29 cellular contexts compared by ENCODE assay signal in the genomic region with DNA sequence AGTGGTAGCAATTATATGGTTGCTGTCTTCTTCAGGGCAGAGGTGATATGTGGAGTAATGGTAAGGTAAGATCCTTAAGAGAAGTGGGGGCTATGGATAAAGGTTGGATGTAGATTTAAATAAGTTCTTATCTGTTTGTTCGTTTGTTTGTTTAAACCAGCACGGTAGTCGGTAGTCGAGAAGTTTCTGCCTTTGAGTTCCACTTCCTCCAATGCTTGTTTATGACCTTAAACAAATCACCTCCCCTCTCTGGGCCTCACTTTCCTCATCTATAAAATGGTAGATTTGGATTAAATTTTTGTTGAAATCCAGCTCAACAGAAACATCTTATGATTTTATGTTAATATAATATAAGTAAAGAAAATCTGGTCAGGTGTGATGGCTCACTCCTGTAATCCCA.
"Had no signal": no experiment of that assay in that cellular context is flagged by ENCODE, and none has a peak within 500 bp of the region (broad histone marks: within the 10 kb centered on the region; RNA-seq: fewer than 3 reads in every experiment).

No MANE protein-coding gene starts in this region.

- ATAC-seq: activated T-cell treated with anti-CD3 and anti-CD28 coated beads, Interleukin-2, amount 50 U/mL, for 72 hours; esophagus mucosa; T-helper 17 cell had no signal

- H3K9me3 Mint-ChIP-seq: activated CD4-positive, alpha-beta memory T cell treated with anti-CD3 and anti-CD28 coated beads, Interleukin-2, amount 10 ng/mL, durations not matched to agents 7 days and 5 days; activated CD4-positive, alpha-beta T cell treated with anti-CD3 and anti-CD28 coated beads, Interleukin-2, amount 10 ng/mL, durations not matched to agents 7 days and 5 days; activated T-cell treated with anti-CD3 and anti-CD28 coated beads, Interleukin-2, amount 50 U/mL, for 24 hours; activated T-cell treated with anti-CD3 and anti-CD28 coated beads, Interleukin-2, amount 50 U/mL, for 72 hours; central memory CD8-positive, alpha-beta T cell; dendritic cell treated with granulocyte-macrophage colony-stimulating factor and Interleukin-4, amounts not matched to agents 40 ng/mL and 50 ng/mL, for 4 days; endodermal cell; T-helper 2 cell treated with Interferon-gamma antibody and Interleukin-4, amounts not matched to agents 5 μg/mL and 100 μg/mL, for 36 hours had no signal

- H3K27ac ChIP-seq: brain microvascular endothelial cell, coronary artery had no signal

- H3K4me3 Mint-ChIP-seq: activated CD4-positive, alpha-beta memory T cell treated with anti-CD3 and anti-CD28 coated beads, Interleukin-2, amount 10 ng/mL, durations not matched to agents 7 days and 5 days; activated CD4-positive, alpha-beta T cell treated with anti-CD3 and anti-CD28 coated beads, Interleukin-2, amount 10 ng/mL, durations not matched to agents 7 days and 5 days; activated naive CD8-positive, alpha-beta T cell; activated T-cell treated with anti-CD3 and anti-CD28 coated beads, Interleukin-2, amount 50 U/mL, for 24 hours; activated T-cell treated with anti-CD3 and anti-CD28 coated beads, Interleukin-2, amount 50 U/mL, for 72 hours; central memory CD8-positive, alpha-beta T cell; dendritic cell treated with granulocyte-macrophage colony-stimulating factor and Interleukin-4, amounts not matched to agents 40 ng/mL and 50 ng/mL, for 4 days; endodermal cell; T-helper 17 cell; T-helper 2 cell treated with Interferon-gamma antibody and Interleukin-4, amounts not matched to agents 5 μg/mL and 100 μg/mL, for 36 hours had no signal

- H3K36me3 ChIP-seq: brain microvascular endothelial cell had no signal

- H3K27me3 ChIP-seq: brain microvascular endothelial cell, dorsolateral prefrontal cortex had no signal

- H3K36me3 Mint-ChIP-seq: activated naive CD8-positive, alpha-beta T cell had no signal

- H3K27me3 Mint-ChIP-seq: activated CD4-positive, alpha-beta memory T cell treated with anti-CD3 and anti-CD28 coated beads, Interleukin-2, amount 10 ng/mL, durations not matched to agents 7 days and 5 days; activated CD4-positive, alpha-beta T cell treated with anti-CD3 and anti-CD28 coated beads, Interleukin-2, amount 10 ng/mL, durations not matched to agents 7 days and 5 days; activated naive CD8-positive, alpha-beta T cell; activated T-cell treated with anti-CD3 and anti-CD28 coated beads, Interleukin-2, amount 50 U/mL, for 24 hours; central memory CD8-positive, alpha-beta T cell had no signal

- H3K27ac Mint-ChIP-seq: activated CD4-positive, alpha-beta memory T cell treated with anti-CD3 and anti-CD28 coated beads, Interleukin-2, amount 10 ng/mL, durations not matched to agents 7 days and 5 days; activated CD4-positive, alpha-beta T cell treated with anti-CD3 and anti-CD28 coated beads, Interleukin-2, amount 10 ng/mL, durations not matched to agents 7 days and 5 days; activated naive CD8-positive, alpha-beta T cell; activated T-cell treated with anti-CD3 and anti-CD28 coated beads, Interleukin-2, amount 50 U/mL, for 24 hours; activated T-cell treated with anti-CD3 and anti-CD28 coated beads, Interleukin-2, amount 50 U/mL, for 72 hours; dendritic cell treated with granulocyte-macrophage colony-stimulating factor and Interleukin-4, amounts not matched to agents 40 ng/mL and 50 ng/mL, for 4 days; endodermal cell; T-helper 17 cell; T-helper 2 cell treated with Interferon-gamma antibody and Interleukin-4, amounts not matched to agents 5 μg/mL and 100 μg/mL, for 36 hours had no signal

- DNase-seq: activated CD4-positive, alpha-beta memory T cell treated with anti-CD3 and anti-CD28 coated beads, Interleukin-2, amount 10 ng/mL, durations not matched to agents 7 days and 5 days; activated CD4-positive, alpha-beta T cell treated with anti-CD3 and anti-CD28 coated beads for 1 hour; activated CD4-positive, alpha-beta T cell treated with anti-CD3 and anti-CD28 coated beads for 4 hours; activated CD4-positive, alpha-beta T cell treated with anti-CD3 and anti-CD28 coated beads, Interleukin-2, amount 10 ng/mL, durations not matched to agents 7 days and 5 days; activated CD4-positive, alpha-beta T cell treated with anti-CD3 and anti-CD28 coated beads, Interleukin-2, amount 50 U/mL, for 4 hours; activated CD8-positive, alpha-beta memory T cell treated with anti-CD3 and anti-CD28 coated beads, Interleukin-2, amount 50 U/mL, for 48 hours; activated gamma-delta T cell; activated naive CD4-positive, alpha-beta T cell; activated naive CD4-positive, alpha-beta T cell treated with anti-CD3 and anti-CD28 coated beads, Interleukin-2, amount 50 U/mL, for 16 hours; activated T-cell treated with anti-CD3 and anti-CD28 coated beads for 4 hours; activated T-cell treated with anti-CD3 and anti-CD28 coated beads, Interleukin-2, amount 50 U/mL, for 24 hours; activated T-cell treated with anti-CD3 and anti-CD28 coated beads, Interleukin-2, amount 50 U/mL, for 72 hours; amniotic stem cell; anterior cingulate cortex; brain microvascular endothelial cell; dorsolateral prefrontal cortex; effector memory CD4-positive, alpha-beta T cell; endodermal cell; foreskin fibroblast; head of caudate nucleus; T-helper 1 cell; T-helper 17 cell; T1000 had no signal

- H3K4me3 ChIP-seq: coronary artery, dorsolateral prefrontal cortex had no signal
